2 cellular contexts compared by ENCODE assay signal in the genomic region with DNA sequence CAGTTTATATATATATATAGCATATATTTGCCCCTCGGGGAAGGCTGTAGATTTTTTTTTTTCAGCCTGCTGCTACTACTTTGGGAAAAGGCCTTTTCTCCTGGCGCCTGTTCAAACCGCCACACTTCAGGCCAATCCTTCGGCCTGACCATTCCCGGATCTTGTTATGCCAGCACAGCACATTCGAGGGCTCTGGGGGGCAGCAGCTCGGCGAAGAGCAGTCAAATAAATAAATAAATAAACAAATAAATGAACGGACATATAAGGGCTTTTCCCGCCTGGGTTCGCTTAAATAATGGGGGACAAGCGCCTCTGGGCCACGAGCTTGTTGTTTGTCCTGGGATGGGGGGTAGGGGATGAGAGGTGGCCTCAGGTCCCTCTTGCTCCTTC.
TF ChIP-seq lines count a peak whose summit lies in the region.

No MANE protein-coding gene starts in this region.

TF ChIP-seq in HEK293, 187 proteins besides CTCF, POLR2A, EP300 and RAD21:
- TF ChIP-seq ZBTB21 (tag by site-specific recombination; IDR thresholded peaks at IDR 0.05), result no peak
- TF ChIP-seq ZSCAN16 (tag by site-specific recombination; IDR thresholded peaks at IDR 0.05), result no peak
- TF ChIP-seq, protein P1, sequence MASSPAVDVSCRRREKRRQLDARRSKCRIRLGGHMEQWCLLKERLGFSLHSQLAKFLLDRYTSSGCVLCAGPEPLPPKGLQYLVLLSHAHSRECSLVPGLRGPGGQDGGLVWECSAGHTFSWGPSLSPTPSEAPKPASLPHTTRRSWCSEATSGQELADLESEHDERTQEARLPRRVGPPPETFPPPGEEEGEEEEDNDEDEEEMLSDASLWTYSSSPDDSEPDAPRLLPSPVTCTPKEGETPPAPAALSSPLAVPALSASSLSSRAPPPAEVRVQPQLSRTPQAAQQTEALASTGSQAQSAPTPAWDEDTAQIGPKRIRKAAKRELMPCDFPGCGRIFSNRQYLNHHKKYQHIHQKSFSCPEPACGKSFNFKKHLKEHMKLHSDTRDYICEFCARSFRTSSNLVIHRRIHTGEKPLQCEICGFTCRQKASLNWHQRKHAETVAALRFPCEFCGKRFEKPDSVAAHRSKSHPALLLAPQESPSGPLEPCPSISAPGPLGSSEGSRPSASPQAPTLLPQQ (tag by site-specific recombination; IDR thresholded peaks at IDR 0.05), result no peak
- TF ChIP-seq KLF16 (tag by site-specific recombination; IDR thresholded peaks at IDR 0.05), result no peak
- no peak for TF ChIP-seq ZNF830 (tag by site-specific recombination; IDR thresholded peaks at IDR 0.05; ENCODE audit: low read depth)
- TF ChIP-seq WT1 (tag by site-specific recombination; IDR thresholded peaks at IDR 0.05), result no peak
- TF ChIP-seq GLI4 (tag by site-specific recombination; IDR thresholded peaks at IDR 0.05), result no peak
- TF ChIP-seq ZNF350 (tag by site-specific recombination; IDR thresholded peaks at IDR 0.05), result no peak
- TF ChIP-seq, protein P2, sequence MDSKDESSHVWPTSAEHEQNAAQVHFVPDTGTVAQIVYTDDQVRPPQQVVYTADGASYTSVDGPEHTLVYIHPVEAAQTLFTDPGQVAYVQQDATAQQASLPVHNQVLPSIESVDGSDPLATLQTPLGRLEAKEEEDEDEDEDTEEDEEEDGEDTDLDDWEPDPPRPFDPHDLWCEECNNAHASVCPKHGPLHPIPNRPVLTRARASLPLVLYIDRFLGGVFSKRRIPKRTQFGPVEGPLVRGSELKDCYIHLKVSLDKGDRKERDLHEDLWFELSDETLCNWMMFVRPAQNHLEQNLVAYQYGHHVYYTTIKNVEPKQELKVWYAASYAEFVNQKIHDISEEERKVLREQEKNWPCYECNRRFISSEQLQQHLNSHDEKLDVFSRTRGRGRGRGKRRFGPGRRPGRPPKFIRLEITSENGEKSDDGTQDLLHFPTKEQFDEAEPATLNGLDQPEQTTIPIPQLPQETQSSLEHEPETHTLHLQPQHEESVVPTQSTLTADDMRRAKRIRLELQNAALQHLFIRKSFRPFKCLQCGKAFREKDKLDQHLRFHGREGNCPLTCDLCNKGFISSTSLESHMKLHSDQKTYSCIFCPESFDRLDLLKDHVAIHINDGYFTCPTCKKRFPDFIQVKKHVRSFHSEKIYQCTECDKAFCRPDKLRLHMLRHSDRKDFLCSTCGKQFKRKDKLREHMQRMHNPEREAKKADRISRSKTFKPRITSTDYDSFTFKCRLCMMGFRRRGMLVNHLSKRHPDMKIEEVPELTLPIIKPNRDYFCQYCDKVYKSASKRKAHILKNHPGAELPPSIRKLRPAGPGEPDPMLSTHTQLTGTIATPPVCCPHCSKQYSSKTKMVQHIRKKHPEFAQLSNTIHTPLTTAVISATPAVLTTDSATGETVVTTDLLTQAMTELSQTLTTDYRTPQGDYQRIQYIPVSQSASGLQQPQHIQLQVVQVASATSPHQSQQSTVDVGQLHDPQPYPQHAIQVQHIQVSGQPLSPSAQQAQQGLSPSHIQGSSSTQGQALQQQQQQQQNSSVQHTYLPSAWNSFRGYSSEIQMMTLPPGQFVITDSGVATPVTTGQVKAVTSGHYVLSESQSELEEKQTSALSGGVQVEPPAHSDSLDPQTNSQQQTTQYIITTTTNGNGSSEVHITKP (tag by site-specific recombination; IDR thresholded peaks at IDR 0.05), result no peak; the same call in 1 of the 2 replicates
- TF ChIP-seq, protein P3, sequence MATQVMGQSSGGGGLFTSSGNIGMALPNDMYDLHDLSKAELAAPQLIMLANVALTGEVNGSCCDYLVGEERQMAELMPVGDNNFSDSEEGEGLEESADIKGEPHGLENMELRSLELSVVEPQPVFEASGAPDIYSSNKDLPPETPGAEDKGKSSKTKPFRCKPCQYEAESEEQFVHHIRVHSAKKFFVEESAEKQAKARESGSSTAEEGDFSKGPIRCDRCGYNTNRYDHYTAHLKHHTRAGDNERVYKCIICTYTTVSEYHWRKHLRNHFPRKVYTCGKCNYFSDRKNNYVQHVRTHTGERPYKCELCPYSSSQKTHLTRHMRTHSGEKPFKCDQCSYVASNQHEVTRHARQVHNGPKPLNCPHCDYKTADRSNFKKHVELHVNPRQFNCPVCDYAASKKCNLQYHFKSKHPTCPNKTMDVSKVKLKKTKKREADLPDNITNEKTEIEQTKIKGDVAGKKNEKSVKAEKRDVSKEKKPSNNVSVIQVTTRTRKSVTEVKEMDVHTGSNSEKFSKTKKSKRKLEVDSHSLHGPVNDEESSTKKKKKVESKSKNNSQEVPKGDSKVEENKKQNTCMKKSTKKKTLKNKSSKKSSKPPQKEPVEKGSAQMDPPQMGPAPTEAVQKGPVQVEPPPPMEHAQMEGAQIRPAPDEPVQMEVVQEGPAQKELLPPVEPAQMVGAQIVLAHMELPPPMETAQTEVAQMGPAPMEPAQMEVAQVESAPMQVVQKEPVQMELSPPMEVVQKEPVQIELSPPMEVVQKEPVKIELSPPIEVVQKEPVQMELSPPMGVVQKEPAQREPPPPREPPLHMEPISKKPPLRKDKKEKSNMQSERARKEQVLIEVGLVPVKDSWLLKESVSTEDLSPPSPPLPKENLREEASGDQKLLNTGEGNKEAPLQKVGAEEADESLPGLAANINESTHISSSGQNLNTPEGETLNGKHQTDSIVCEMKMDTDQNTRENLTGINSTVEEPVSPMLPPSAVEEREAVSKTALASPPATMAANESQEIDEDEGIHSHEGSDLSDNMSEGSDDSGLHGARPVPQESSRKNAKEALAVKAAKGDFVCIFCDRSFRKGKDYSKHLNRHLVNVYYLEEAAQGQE (tag by site-specific recombination; IDR thresholded peaks at IDR 0.05), result no peak
- TF ChIP-seq, protein P4, sequence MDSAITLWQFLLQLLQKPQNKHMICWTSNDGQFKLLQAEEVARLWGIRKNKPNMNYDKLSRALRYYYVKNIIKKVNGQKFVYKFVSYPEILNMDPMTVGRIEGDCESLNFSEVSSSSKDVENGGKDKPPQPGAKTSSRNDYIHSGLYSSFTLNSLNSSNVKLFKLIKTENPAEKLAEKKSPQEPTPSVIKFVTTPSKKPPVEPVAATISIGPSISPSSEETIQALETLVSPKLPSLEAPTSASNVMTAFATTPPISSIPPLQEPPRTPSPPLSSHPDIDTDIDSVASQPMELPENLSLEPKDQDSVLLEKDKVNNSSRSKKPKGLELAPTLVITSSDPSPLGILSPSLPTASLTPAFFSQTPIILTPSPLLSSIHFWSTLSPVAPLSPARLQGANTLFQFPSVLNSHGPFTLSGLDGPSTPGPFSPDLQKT (IDR thresholded peaks at IDR 0.05; ENCODE audit: borderline replicate concordance, low read depth, low read length), result no peak
- TF ChIP-seq HOXA7 (CRISPR knock-in tag; IDR thresholded peaks at IDR 0.05; ENCODE audit: borderline replicate concordance), result no peak
- TF ChIP-seq, protein P5, sequence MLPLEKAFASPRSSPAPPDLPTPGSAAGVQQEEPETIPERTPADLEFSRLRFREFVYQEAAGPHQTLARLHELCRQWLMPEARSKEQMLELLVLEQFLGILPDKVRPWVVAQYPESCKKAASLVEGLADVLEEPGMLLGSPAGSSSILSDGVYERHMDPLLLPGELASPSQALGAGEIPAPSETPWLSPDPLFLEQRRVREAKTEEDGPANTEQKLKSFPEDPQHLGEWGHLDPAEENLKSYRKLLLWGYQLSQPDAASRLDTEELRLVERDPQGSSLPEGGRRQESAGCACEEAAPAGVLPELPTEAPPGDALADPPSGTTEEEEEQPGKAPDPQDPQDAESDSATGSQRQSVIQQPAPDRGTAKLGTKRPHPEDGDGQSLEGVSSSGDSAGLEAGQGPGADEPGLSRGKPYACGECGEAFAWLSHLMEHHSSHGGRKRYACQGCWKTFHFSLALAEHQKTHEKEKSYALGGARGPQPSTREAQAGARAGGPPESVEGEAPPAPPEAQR (tag by site-specific recombination; IDR thresholded peaks at IDR 0.05), result no peak

TF ChIP-seq in GM12878, 131 proteins besides CTCF, POLR2A, EP300 and RAD21 (continues in another document):
- TF ChIP-seq, protein P6, sequence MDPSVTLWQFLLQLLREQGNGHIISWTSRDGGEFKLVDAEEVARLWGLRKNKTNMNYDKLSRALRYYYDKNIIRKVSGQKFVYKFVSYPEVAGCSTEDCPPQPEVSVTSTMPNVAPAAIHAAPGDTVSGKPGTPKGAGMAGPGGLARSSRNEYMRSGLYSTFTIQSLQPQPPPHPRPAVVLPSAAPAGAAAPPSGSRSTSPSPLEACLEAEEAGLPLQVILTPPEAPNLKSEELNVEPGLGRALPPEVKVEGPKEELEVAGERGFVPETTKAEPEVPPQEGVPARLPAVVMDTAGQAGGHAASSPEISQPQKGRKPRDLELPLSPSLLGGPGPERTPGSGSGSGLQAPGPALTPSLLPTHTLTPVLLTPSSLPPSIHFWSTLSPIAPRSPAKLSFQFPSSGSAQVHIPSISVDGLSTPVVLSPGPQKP (IDR thresholded peaks at IDR 0.05; ENCODE audit: low read depth, low read length), result no peak
- TF ChIP-seq RBBP5 (conservative IDR thresholded peaks at IDR 0.05) (no peak), YY1 (IDR thresholded peaks at IDR 0.05; ENCODE audit: low read depth, low read length) (no peak), STAT3 (IDR thresholded peaks at IDR 0.05; ENCODE audit: low read depth, low read length) (no peak), SUPT20H (IDR thresholded peaks at IDR 0.05; ENCODE audit: borderline replicate concordance, control insufficient read depth, low read depth, low read length) (no peak), FOXK2 (IDR thresholded peaks at IDR 0.05) (no peak)
- TF ChIP-seq, protein P7, sequence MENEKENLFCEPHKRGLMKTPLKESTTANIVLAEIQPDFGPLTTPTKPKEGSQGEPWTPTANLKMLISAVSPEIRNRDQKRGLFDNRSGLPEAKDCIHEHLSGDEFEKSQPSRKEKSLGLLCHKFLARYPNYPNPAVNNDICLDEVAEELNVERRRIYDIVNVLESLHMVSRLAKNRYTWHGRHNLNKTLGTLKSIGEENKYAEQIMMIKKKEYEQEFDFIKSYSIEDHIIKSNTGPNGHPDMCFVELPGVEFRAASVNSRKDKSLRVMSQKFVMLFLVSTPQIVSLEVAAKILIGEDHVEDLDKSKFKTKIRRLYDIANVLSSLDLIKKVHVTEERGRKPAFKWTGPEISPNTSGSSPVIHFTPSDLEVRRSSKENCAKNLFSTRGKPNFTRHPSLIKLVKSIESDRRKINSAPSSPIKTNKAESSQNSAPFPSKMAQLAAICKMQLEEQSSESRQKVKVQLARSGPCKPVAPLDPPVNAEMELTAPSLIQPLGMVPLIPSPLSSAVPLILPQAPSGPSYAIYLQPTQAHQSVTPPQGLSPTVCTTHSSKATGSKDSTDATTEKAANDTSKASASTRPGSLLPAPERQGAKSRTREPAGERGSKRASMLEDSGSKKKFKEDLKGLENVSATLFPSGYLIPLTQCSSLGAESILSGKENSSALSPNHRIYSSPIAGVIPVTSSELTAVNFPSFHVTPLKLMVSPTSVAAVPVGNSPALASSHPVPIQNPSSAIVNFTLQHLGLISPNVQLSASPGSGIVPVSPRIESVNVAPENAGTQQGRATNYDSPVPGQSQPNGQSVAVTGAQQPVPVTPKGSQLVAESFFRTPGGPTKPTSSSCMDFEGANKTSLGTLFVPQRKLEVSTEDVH (IDR thresholded peaks at IDR 0.05; ENCODE audit: low read depth, partially characterized antibody), result no peak
- TF ChIP-seq, protein P8, sequence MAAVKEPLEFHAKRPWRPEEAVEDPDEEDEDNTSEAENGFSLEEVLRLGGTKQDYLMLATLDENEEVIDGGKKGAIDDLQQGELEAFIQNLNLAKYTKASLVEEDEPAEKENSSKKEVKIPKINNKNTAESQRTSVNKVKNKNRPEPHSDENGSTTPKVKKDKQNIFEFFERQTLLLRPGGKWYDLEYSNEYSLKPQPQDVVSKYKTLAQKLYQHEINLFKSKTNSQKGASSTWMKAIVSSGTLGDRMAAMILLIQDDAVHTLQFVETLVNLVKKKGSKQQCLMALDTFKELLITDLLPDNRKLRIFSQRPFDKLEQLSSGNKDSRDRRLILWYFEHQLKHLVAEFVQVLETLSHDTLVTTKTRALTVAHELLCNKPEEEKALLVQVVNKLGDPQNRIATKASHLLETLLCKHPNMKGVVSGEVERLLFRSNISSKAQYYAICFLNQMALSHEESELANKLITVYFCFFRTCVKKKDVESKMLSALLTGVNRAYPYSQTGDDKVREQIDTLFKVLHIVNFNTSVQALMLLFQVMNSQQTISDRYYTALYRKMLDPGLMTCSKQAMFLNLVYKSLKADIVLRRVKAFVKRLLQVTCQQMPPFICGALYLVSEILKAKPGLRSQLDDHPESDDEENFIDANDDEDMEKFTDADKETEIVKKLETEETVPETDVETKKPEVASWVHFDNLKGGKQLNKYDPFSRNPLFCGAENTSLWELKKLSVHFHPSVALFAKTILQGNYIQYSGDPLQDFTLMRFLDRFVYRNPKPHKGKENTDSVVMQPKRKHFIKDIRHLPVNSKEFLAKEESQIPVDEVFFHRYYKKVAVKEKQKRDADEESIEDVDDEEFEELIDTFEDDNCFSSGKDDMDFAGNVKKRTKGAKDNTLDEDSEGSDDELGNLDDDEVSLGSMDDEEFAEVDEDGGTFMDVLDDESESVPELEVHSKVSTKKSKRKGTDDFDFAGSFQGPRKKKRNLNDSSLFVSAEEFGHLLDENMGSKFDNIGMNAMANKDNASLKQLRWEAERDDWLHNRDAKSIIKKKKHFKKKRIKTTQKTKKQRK (IDR thresholded peaks at IDR 0.05; ENCODE audit: low read depth, low read length), result no peak
- TF ChIP-seq, protein P3 (IDR thresholded peaks at IDR 0.05; ENCODE audit: low read depth, low read length), result no peak
- TF ChIP-seq, protein P9, sequence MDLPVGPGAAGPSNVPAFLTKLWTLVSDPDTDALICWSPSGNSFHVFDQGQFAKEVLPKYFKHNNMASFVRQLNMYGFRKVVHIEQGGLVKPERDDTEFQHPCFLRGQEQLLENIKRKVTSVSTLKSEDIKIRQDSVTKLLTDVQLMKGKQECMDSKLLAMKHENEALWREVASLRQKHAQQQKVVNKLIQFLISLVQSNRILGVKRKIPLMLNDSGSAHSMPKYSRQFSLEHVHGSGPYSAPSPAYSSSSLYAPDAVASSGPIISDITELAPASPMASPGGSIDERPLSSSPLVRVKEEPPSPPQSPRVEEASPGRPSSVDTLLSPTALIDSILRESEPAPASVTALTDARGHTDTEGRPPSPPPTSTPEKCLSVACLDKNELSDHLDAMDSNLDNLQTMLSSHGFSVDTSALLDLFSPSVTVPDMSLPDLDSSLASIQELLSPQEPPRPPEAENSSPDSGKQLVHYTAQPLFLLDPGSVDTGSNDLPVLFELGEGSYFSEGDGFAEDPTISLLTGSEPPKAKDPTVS (IDR thresholded peaks at IDR 0.05; ENCODE audit: low read depth, low read length), result no peak
